Comparison of ENCODE assay signal across 15 cellular contexts in genomic region chr7:13874783-13875182, GRCh38.
DNase-seq lines count a peak whose midpoint lies in the region; ATAC-seq and TF ChIP-seq lines count a peak whose summit lies in the region.
"Had no signal": no experiment of that assay in that cellular context is flagged by ENCODE, and none has a peak within 500 bp of the region (broad histone marks: within the 10 kb centered on the region; RNA-seq: fewer than 3 reads in every experiment).

No MANE protein-coding gene starts in this region.

- H3K4me1 ChIP-seq in IMR-90 (ENCODE audit: control insufficient read depth, insufficient read depth, low read length) (no peaks in the 10 kb centered on the region), left lung (no peaks in the 10 kb centered on the region)
- H3K4me1 ChIP-seq: esophagus muscularis mucosa had no signal

- H3K9me3 ChIP-seq in IMR-90 (ENCODE audit: control insufficient read depth, insufficient read depth, low read length) (no peaks in the 10 kb centered on the region), left lung (no peaks in the 10 kb centered on the region)
- H3K9me3 ChIP-seq: esophagus muscularis mucosa had no signal

- H3K14ac ChIP-seq in IMR-90 (replicated peaks; ENCODE audit: low read depth, low read length) = no peak overlapping the region

- in situ Hi-C loops in IMR-90 (cut with MboI; ENCODE audit: low sequenced_read_pairs) (no loop called here), astrocyte of the cerebellum (cut with HindIII; ENCODE audit: low sequenced_read_pairs) (no loop called here)

- no peak overlapping the region for H2AFZ ChIP-seq in IMR-90 (replicated peaks; ENCODE audit: low read length, poor library complexity)

- dilution Hi-C loops in IMR-90 (cut with HindIII; ENCODE audit: low sequenced_read_pairs, unreplicated experiment) = no loop called here

- H3K4me3 ChIP-seq in IMR-90 (ENCODE audit: insufficient read depth, low read depth, low read length) (no peak overlapping the region), astrocyte of the cerebellum (ENCODE audit: low read depth, low read length) (no peak overlapping the region), left lung (no peak overlapping the region)
- H3K4me3 ChIP-seq: coronary artery, esophagus muscularis mucosa had no signal

- no peaks in the 10 kb centered on the region for H3K79me1 ChIP-seq in IMR-90 (ENCODE audit: low read depth in 1 of 2, low read length in 2 of 2)

- no peak overlapping the region for H2BK15ac ChIP-seq in IMR-90 (ENCODE audit: low read depth, low read length)

- no peak overlapping the region for H3K4ac ChIP-seq in IMR-90 (ENCODE audit: low read depth, low read length)

- H2AK5ac ChIP-seq in IMR-90 (ENCODE audit: low read depth, low read length) = no peak overlapping the region

- no peaks in the 10 kb centered on the region for H3K9me1 ChIP-seq in IMR-90 (ENCODE audit: insufficient read depth, low read length)

- WGBS in IMR-90 (ENCODE audit: extremely low coverage in 2 of 2, insufficient read length in 1 of 2), 2 experiments = no CpG with 5 or more reads among the region's 2 CpGs

- no peak overlapping the region for H2BK5ac ChIP-seq in IMR-90 (ENCODE audit: low read depth, low read length, poor library complexity, severe bottlenecking)

- no peak overlapping the region for H3K27ac ChIP-seq in IMR-90 (ENCODE audit: insufficient read depth, low read length)
- H3K27ac ChIP-seq in left lung = peak overlapping the region; percentile 27 to 35
- H3K27ac ChIP-seq: coronary artery, esophagus muscularis mucosa had no signal

- no peak for TF ChIP-seq CTCF in IMR-90 (conservative IDR thresholded peaks at IDR 0.05; ENCODE audit: low read depth, low read length)
- no peak for TF ChIP-seq CTCF in astrocyte of the cerebellum (IDR thresholded peaks at IDR 0.05; ENCODE audit: low read depth, low read length, missing control alignments)
- no peak for TF ChIP-seq CTCF in left lung (IDR thresholded peaks at IDR 0.05)

- ATAC-seq in IMR-90 (ENCODE audit: low read depth) (peak; percentile 71), left lung (peak; percentile 89), HG02763 (IDR thresholded peaks at IDR 0.05; ENCODE audit: unreplicated experiment) (no peak), GM19351 (IDR thresholded peaks at IDR 0.05; ENCODE audit: unreplicated experiment) (no peak)

- no peak overlapping the region for H3K9ac ChIP-seq in IMR-90 (ENCODE audit: low read depth, low read length)

- no peak overlapping the region for H2AK9ac ChIP-seq in IMR-90 (replicated peaks; ENCODE audit: low read depth, low read length, poor library complexity)

- no peak for TF ChIP-seq POLR2A in IMR-90 (IDR thresholded peaks at IDR 0.05; ENCODE audit: low read depth, low read length)

- TF ChIP-seq RAD21 in IMR-90 (IDR thresholded peaks at IDR 0.05; ENCODE audit: low read length) = no peak

- no peak overlapping the region for H4K91ac ChIP-seq in IMR-90 (ENCODE audit: insufficient read depth, low read depth, low read length)

- no peak overlapping the region for H4K5ac ChIP-seq in IMR-90 (ENCODE audit: low read depth, low read length)

- H2BK20ac ChIP-seq in IMR-90 (ENCODE audit: low read depth, low read length) = no peak overlapping the region

- intact Hi-C loops in IMR-90 (cut with micrococcal nuclease) = no loop called here
- intact Hi-C loops in left lung (cut with DNase I) = no loop called here

- BruUV-seq in IMR-90 (replicated peaks; lab: Mats Ljungman, UMichigan) = no TSS peak

- no peak overlapping the region for H3K23ac ChIP-seq in IMR-90 (ENCODE audit: low read depth, low read length)

- POLR2A ChIA-PET in IMR-90 (lab: Charles Lee; ENCODE audit: unreplicated experiment) = no interaction called here

- no peak overlapping the region for H3K4me2 ChIP-seq in IMR-90 (ENCODE audit: low read depth, low read length)

- no peaks in the 10 kb centered on the region for H4K20me1 ChIP-seq in IMR-90 (ENCODE audit: insufficient read depth, low read length)

- H3K56ac ChIP-seq in IMR-90 (ENCODE audit: extremely low read depth, insufficient read depth, low read length) = no peak overlapping the region

- no peak overlapping the region for H2BK120ac ChIP-seq in IMR-90 (ENCODE audit: low read depth, low read length)

- H3K36me3 ChIP-seq in IMR-90 (ENCODE audit: control insufficient read depth, insufficient read depth, low read length) (no peaks in the 10 kb centered on the region), left lung (no peaks in the 10 kb centered on the region)
- H3K36me3 ChIP-seq: esophagus muscularis mucosa had no signal

- no peak overlapping the region for H4K8ac ChIP-seq in IMR-90 (ENCODE audit: low read depth in 2 of 2, low read length in 2 of 2)

- H3K27me3 ChIP-seq in IMR-90 (ENCODE audit: control insufficient read depth, insufficient read depth, low read length) = no peaks in the 10 kb centered on the region
- H3K27me3 ChIP-seq in left lung = no peaks in the 10 kb centered on the region
- H3K27me3 ChIP-seq: esophagus muscularis mucosa had no signal

- DNase-seq in AG08395 (ENCODE audit: low spot score) = peak; percentile 60
- peak; percentile 66 for DNase-seq in IMR-90
- peak; percentile 87 for DNase-seq in astrocyte of the cerebellum (ENCODE audit: low read depth)
- no peak for DNase-seq in left lung
- no peak for DNase-seq in ureter (ENCODE audit: low spot score)
- DNase-seq in amygdala (lab: John Stamatoyannopoulos, UW) = no peak
- DNase-seq: activated CD4-positive, alpha-beta T cell treated with anti-CD3 and anti-CD28 coated beads for 4 hours; activated T-cell treated with anti-CD3 and anti-CD28 coated beads, Interleukin-2, amount 50 U/mL, for 1 hour; mesendoderm; NCI-H1105 treated with DMSO at 0.1 percent for 48 hours; NCI-H2227 treated with DMSO at 0.1 percent for 48 hours had no signal

- H3K18ac ChIP-seq in IMR-90 (ENCODE audit: low read depth, low read length) = no peak overlapping the region

- CTCF ChIA-PET in IMR-90 (lab: Yijun Ruan, JAX) = interaction anchor here (1.1 kb wide), 1 partner anchor 13 kb away, joined by 4 read pairs; no protein-coding TSS in a partner anchor

TF ChIP-seq in IMR-90, 13 proteins besides CTCF, POLR2A, EP300 and RAD21:
- TF ChIP-seq MAFK (IDR thresholded peaks at IDR 0.05; ENCODE audit: low read depth, low read length) = no peak
- no peak for TF ChIP-seq RCOR1 (IDR thresholded peaks at IDR 0.05; ENCODE audit: insufficient replicate concordance, low read length)
- no peak for TF ChIP-seq CEBPB (IDR thresholded peaks at IDR 0.05; ENCODE audit: low read depth, low read length)
- TF ChIP-seq SMC3 (IDR thresholded peaks at IDR 0.05; ENCODE audit: low read depth, low read length) = no peak
- no peak for TF ChIP-seq RFX5 (IDR thresholded peaks at IDR 0.05; ENCODE audit: low read depth, low read length)
- no peak for TF ChIP-seq USF2 (IDR thresholded peaks at IDR 0.05; ENCODE audit: low read depth, low read length)
- TF ChIP-seq MAZ (IDR thresholded peaks at IDR 0.05; ENCODE audit: borderline replicate concordance, low read depth, low read length) = no peak
- TF ChIP-seq FOS (IDR thresholded peaks at IDR 0.05; ENCODE audit: low read depth, low read length) = no peak
- TF ChIP-seq CHD1 (IDR thresholded peaks at IDR 0.05; ENCODE audit: low read depth, low read length) = no peak
- TF ChIP-seq BHLHE40 (IDR thresholded peaks at IDR 0.05; ENCODE audit: low read depth, low read length) = no peak
- TF ChIP-seq NFE2L2 (IDR thresholded peaks at IDR 0.05; ENCODE audit: low read depth, low read length) = no peak
- no peak for TF ChIP-seq ELK1 (IDR thresholded peaks at IDR 0.05; ENCODE audit: borderline replicate concordance, low read depth, low read length)
- no peak for TF ChIP-seq MXI1 (IDR thresholded peaks at IDR 0.05; ENCODE audit: borderline replicate concordance, low read depth, low read length)

Comparison
In these comparisons a context has a peak if more than half of its experiments do, and no peak if none do; other contexts are left out.
1. DNase-seq: peak in AG08395 (single experiment), IMR-90 (single experiment) and astrocyte of the cerebellum (single experiment); none in left lung (0 of 2), ureter (single experiment) and amygdala (0 of 56).
2. ATAC-seq: peak in IMR-90 (single experiment) and left lung (single experiment); none in HG02763 (single experiment) and GM19351 (single experiment).